Comparison of ENCODE assay signal across 8 cellular contexts in genomic region chr17:7840875-7841274, GRCh38. TPM values are rescaled to one million over a fixed set of nuclear protein-coding genes. Genes with fewer than 3 reads are reported as not detected.
DNase-seq lines count a peak whose midpoint lies in the region; ATAC-seq and TF ChIP-seq lines count a peak whose summit lies in the region.

No MANE protein-coding gene starts in this region.

- H3K27ac Mint-ChIP-seq in activated T-cell treated with anti-CD3 and anti-CD28 coated beads, Interleukin-2, amount 50 U/mL, for 24 hours: peak overlapping the region; percentile 100

- TF ChIP-seq POLR2A in right lobe of liver (IDR thresholded peaks at IDR 0.05): no peak

- H3K9me3 ChIP-seq in right lobe of liver (no peaks in the 10 kb centered on the region), thymus (ENCODE audit: control insufficient read depth) (no peaks in the 10 kb centered on the region)

- H3K4me3 Mint-ChIP-seq in activated T-cell treated with anti-CD3 and anti-CD28 coated beads, Interleukin-2, amount 50 U/mL, for 24 hours: peak overlapping the region; percentile 97

- H3K27ac ChIP-seq in angular gyrus (ENCODE audit: low read depth, low read length) (peak overlapping the region; percentile 93), right lobe of liver (peak overlapping the region; percentile 99), thymus (ENCODE audit: low read depth) (peak overlapping the region; percentile 77)

- DNase-seq in activated T-cell treated with anti-CD3 and anti-CD28 coated beads, Interleukin-2, amount 50 U/mL, for 24 hours: no peak
- DNase-seq in activated T-cell treated with anti-CD3 and anti-CD28 coated beads for 4 hours: no peak
- DNase-seq in right lobe of liver: no peak
- no peak for DNase-seq in cerebellar nuclear complex (lab: John Stamatoyannopoulos, UW)
- DNase-seq in mucosa of gallbladder (ENCODE audit: low spot score): no peak

- WGBS in right lobe of liver (ENCODE audit: insufficient coverage, low coverage, low lambda C conversion rate, missing lambda C conversion rate): 13% methylated on average over 1 of the region's 1 CpG
- WGBS in thymus: 90% methylated on average over 1 of the region's 1 CpG

- no peaks in the 10 kb centered on the region for H3K27me3 ChIP-seq in right lobe of liver
- H3K27me3 ChIP-seq in thymus (ENCODE audit: control insufficient read depth, insufficient read depth): no peaks in the 10 kb centered on the region

- peaks cover 0 to 42% (median 10%) of the 10 kb centered on the region in 4 donors for H3K4me1 ChIP-seq in right lobe of liver
- H3K4me1 ChIP-seq in thymus (ENCODE audit: control insufficient read depth, insufficient read depth, low read length): peaks cover 40% of the 10 kb centered on the region

- intact Hi-C loops in right lobe of liver (cut with DNase I): no loop called here

- peak overlapping the region; percentile 73 to 98 (median 81) for H3K4me3 ChIP-seq in right lobe of liver
- peak overlapping the region; percentile 65 for H3K4me3 ChIP-seq in thymus (ENCODE audit: low read length)

- H3K27me3 Mint-ChIP-seq in activated T-cell treated with anti-CD3 and anti-CD28 coated beads, Interleukin-2, amount 50 U/mL, for 24 hours: no peaks in the 10 kb centered on the region

- ATAC-seq in right lobe of liver (no peak), GM21576 (IDR thresholded peaks at IDR 0.05; ENCODE audit: unreplicated experiment) (no peak)

- H3K4me1 Mint-ChIP-seq in activated T-cell treated with anti-CD3 and anti-CD28 coated beads, Interleukin-2, amount 50 U/mL, for 24 hours (ENCODE audit: low read depth): peaks cover 58% of the 10 kb centered on the region

- no peaks in the 10 kb centered on the region for H3K9me3 Mint-ChIP-seq in activated T-cell treated with anti-CD3 and anti-CD28 coated beads, Interleukin-2, amount 50 U/mL, for 24 hours

- H3K36me3 ChIP-seq in right lobe of liver (peaks cover 0 to 9% (median 0%) of the 10 kb centered on the region in 4 donors), thymus (ENCODE audit: control insufficient read depth, insufficient read depth) (peaks cover 9% of the 10 kb centered on the region)

- TF ChIP-seq CTCF in right lobe of liver (IDR thresholded peaks at IDR 0.05): no peak

- H3K36me3 Mint-ChIP-seq in activated T-cell treated with anti-CD3 and anti-CD28 coated beads, Interleukin-2, amount 50 U/mL, for 24 hours (ENCODE audit: low read depth): peaks cover 40% of the 10 kb centered on the region

RNA-seq across cellular contexts. Expression of gene KDM6B, which starts 6.9 kb away (rescaled TPM):
- total RNA-seq in right lobe of liver: 10 to 100 TPM in 4 of 6 experiments, 1 to 10 TPM in 2; 6.1 to 12.8 (median 10.9) TPM
- polyA plus RNA-seq in thymus: 16.3 TPM
- 52.5 TPM for total RNA-seq in mucosa of gallbladder

RNA-seq across cellular contexts. Expression of gene TMEM88, which starts 14.0 kb away (rescaled TPM):
- total RNA-seq in right lobe of liver (1 to 10 TPM in 4 of 6 experiments, under 1 TPM in 2; 0.74 to 2.4 (median 1.2) TPM), mucosa of gallbladder (5.8 TPM)
- polyA plus RNA-seq in thymus: 29.1 TPM

RNA-seq across cellular contexts. Expression of gene NAA38, which starts 16.5 kb away (rescaled TPM):
- total RNA-seq in right lobe of liver (10 to 100 TPM; 27.2 to 43.0 (median 30.8) TPM), mucosa of gallbladder (79.0 TPM)
- 85.3 TPM for polyA plus RNA-seq in thymus

RNA-seq across cellular contexts. Expression of gene CYB5D1, which starts 16.9 kb away (rescaled TPM):
- total RNA-seq in right lobe of liver: 10 to 100 TPM in 1 of 6 experiments, 1 to 10 TPM in 5; 6.0 to 11.7 (median 7.4) TPM
- polyA plus RNA-seq in thymus: 6.0 TPM
- 21.9 TPM for total RNA-seq in mucosa of gallbladder

RNA-seq across cellular contexts. Expression of gene CHD3, which starts 47.7 kb away (rescaled TPM):
- 1 to 10 TPM; 3.2 to 7.2 (median 5.1) TPM for total RNA-seq in right lobe of liver
- polyA plus RNA-seq in thymus: 119 TPM
- total RNA-seq in mucosa of gallbladder: 127 TPM
